8 cellular contexts compared by ENCODE assay signal in genomic region chr3:63961891-63962290, GRCh38. TPM values are rescaled to one million over a fixed set of nuclear protein-coding genes. Genes with fewer than 3 reads are reported as not detected.
DNase-seq lines count a peak whose midpoint lies in the region; ATAC-seq and TF ChIP-seq lines count a peak whose summit lies in the region.

No MANE protein-coding gene starts in this region.

- H3K36me3 ChIP-seq in sigmoid colon, result no peaks in the 10 kb centered on the region

- H3K27ac ChIP-seq in HL-60 (replicated peaks) (no peak overlapping the region), sigmoid colon (peak overlapping the region in 2 of 4 donors; percentile 75 to 82)

- H3K9me3 ChIP-seq in sigmoid colon, result no peaks in the 10 kb centered on the region

- H3K4me3 ChIP-seq in HL-60 (replicated peaks; ENCODE audit: insufficient read depth, low read length), result no peak overlapping the region
- no peak overlapping the region for H3K4me3 ChIP-seq in foreskin fibroblast (ENCODE audit: low read depth in 1 of 2, low read length in 2 of 2)
- no peak overlapping the region for H3K4me3 ChIP-seq in sigmoid colon

- TF ChIP-seq EP300 in sigmoid colon (IDR thresholded peaks at IDR 0.05), result no peak

- peak; percentile 38 to 75 for DNase-seq in NCI-H2081 (lab: John Stamatoyannopoulos, UW)
- no peak for DNase-seq in NCI-H2081 treated with DMSO at 0.1 percent for 48 hours (lab: John Stamatoyannopoulos, UW)
- peak; percentile 23 to 41 for DNase-seq in HL-60 (ENCODE audit: low read depth in 1 of 2, low spot score in 1 of 2)
- DNase-seq in SK-N-DZ (ENCODE audit: low spot score), result peak; percentile 30
- peak in 1 of 2 donors; percentile 38 for DNase-seq in foreskin fibroblast
- no peak for DNase-seq in sigmoid colon
- no peak for DNase-seq in DMS114 treated with DMSO at 0.1 percent for 48 hours (lab: John Stamatoyannopoulos, UW; ENCODE audit: unreplicated experiment)

- peaks cover 0 to 78% (median 50%) of the 10 kb centered on the region in 4 donors for H3K4me1 ChIP-seq in sigmoid colon

- TF ChIP-seq CTCF in HL-60 (IDR thresholded peaks at IDR 0.05; ENCODE audit: insufficient read depth, low read length) (peak; percentile 21), foreskin fibroblast (IDR thresholded peaks at IDR 0.05; ENCODE audit: low read depth, low read length) (peak; percentile 63), sigmoid colon (IDR thresholded peaks at IDR 0.05) (peak; percentile 49 to 73 (median 68))

- H3K27me3 ChIP-seq in HL-60 (ENCODE audit: insufficient read depth, poor library complexity, severe bottlenecking) (no peaks in the 10 kb centered on the region), sigmoid colon (no peaks in the 10 kb centered on the region)

- WGBS in sigmoid colon, 2 donors, result 5 to 13% methylated on average over 2 of the region's 2 CpGs

- no peak for TF ChIP-seq POLR2A in sigmoid colon (IDR thresholded peaks at IDR 0.05)

- intact Hi-C loops in sigmoid colon (cut with DNase I), result loop anchor here (2.0 kb wide), 2 partner anchors 31 to 49 kb away; partner anchors contain the start of gene SCAANT1

- peak; percentile 79 for ATAC-seq in GM21447 (IDR thresholded peaks at IDR 0.05; ENCODE audit: unreplicated experiment)

RNA-seq across cellular contexts. Expression of gene SCAANT1, which starts 49.7 kb away (rescaled TPM):
- polyA plus RNA-seq in SK-N-DZ (2014; cell fraction: cytosol; rRNA removed), result not detected in 2 replicates
- polyA plus RNA-seq in SK-N-DZ (2014; cell fraction: nucleus; rRNA removed), result not detected in 2 replicates
- total RNA-seq in sigmoid colon, result not detected
- not detected for polyA plus RNA-seq in sigmoid colon

Comparison
In these comparisons a context has a peak if more than half of its experiments do, and no peak if none do; other contexts are left out.
1. DNase-seq: peak in NCI-H2081 (2 of 2), HL-60 (2 of 2) and SK-N-DZ (single experiment); none in NCI-H2081 treated with DMSO at 0.1 percent for 48 hours (single experiment), sigmoid colon (single experiment) and DMS114 treated with DMSO at 0.1 percent for 48 hours (single experiment).
2. Peak in every context shown above with its lines, with median percentiles within 50 percentile points of each other: CTCF ChIP-seq.